Comparison of ENCODE assay signal across 14 cellular contexts in genomic region chr1:111730706-111731105, GRCh38.
"Had no signal": no experiment of that assay in that cellular context is flagged by ENCODE, and none has a peak within 500 bp of the region (broad histone marks: within the 10 kb centered on the region; RNA-seq: fewer than 3 reads in every experiment).

No MANE protein-coding gene starts in this region.

- H3K27me3 ChIP-seq: left lung, upper lobe of right lung had no signal

- H3K9me3 ChIP-seq: left lung, upper lobe of right lung had no signal

- H3K36me3 ChIP-seq: upper lobe of right lung had no signal

- H3K4me3 ChIP-seq: left lung, upper lobe of right lung had no signal

- ATAC-seq: activated CD4-positive, CD25-positive, alpha-beta regulatory T cell treated with anti-CD3 and anti-CD28 coated beads, Interleukin-2, amount 50 U/mL, for 24 hours; activated T-cell treated with anti-CD3 and anti-CD28 coated beads, Interleukin-2, amount 50 U/mL, for 4 hours; left lung; sciatic nerve; upper lobe of right lung had no signal

- DNase-seq: activated gamma-delta T cell treated with Interleukin-2 at 50 U/mL for 16 hours; activated naive CD8-positive, alpha-beta T cell treated with anti-CD3 and anti-CD28 coated beads, Interleukin-2, amount 10 ng/mL, durations not matched to agents 7 days and 5 days; activated T-cell treated with anti-CD3 and anti-CD28 coated beads, Interleukin-2, amount 50 U/mL, for 4 hours; aorta; cortex of kidney; effector CD8-positive, alpha-beta T cell; islet precursor cell; left lung; posterior cingulate gyrus; stimulated activated naive CD4-positive, alpha-beta T cell; upper lobe of right lung had no signal

- H3K27ac ChIP-seq: epithelial cell of prostate, left lung, upper lobe of right lung had no signal
